Comparison of ENCODE assay signal across 10 cellular contexts in genomic region chr7:77178024-77178423, GRCh38. TPM values are rescaled to one million over a fixed set of nuclear protein-coding genes. Genes with fewer than 3 reads are reported as not detected.
DNase-seq lines count a peak whose midpoint lies in the region; ATAC-seq, FAIRE-seq and TF ChIP-seq lines count a peak whose summit lies in the region.
"Not testable (repeated sequence)": the region's sequence is repeated elsewhere in the genome, so short reads cannot be mapped to it uniquely, and the experiment has no call there.
"Had no signal": no experiment of that assay in that cellular context is flagged by ENCODE, and none has a peak within 500 bp of the region (broad histone marks: within the 10 kb centered on the region; RNA-seq: fewer than 3 reads in every experiment).

No MANE protein-coding gene starts in this region.

- FAIRE-seq in GM12892 (lab: Jason Lieb, UNC) (peak; percentile 33), keratinocyte (lab: Jason Lieb, UNC) (peak; percentile 23)

- not testable (repeated sequence) for H3K9me1 ChIP-seq in keratinocyte (ENCODE audit: control insufficient read depth, extremely low read depth, insufficient read depth, low read length)

- H3K27me3 ChIP-seq in ascending aorta; esophagus muscularis mucosa; keratinocyte (ENCODE audit: control insufficient read depth, extremely low read depth, insufficient read depth, low read length); right lobe of liver; thoracic aorta (replicated peaks; ENCODE audit: insufficient read depth); tibial artery: not testable (repeated sequence)

- not testable (repeated sequence) for H3K4me3 ChIP-seq in ascending aorta; esophagus muscularis mucosa; keratinocyte (ENCODE audit: control insufficient read depth in 2 of 3, extremely low read depth in 1 of 3, insufficient read depth in 2 of 3, low read depth in 1 of 3, low read length in 3 of 3); right lobe of liver; thoracic aorta; tibial artery

- not testable (repeated sequence) for H3K9me3 ChIP-seq in ascending aorta; esophagus muscularis mucosa; keratinocyte (ENCODE audit: control insufficient read depth, low read depth, low read length); right lobe of liver; thoracic aorta; tibial artery

- H2AFZ ChIP-seq in keratinocyte (ENCODE audit: control insufficient read depth, low read length), result not testable (repeated sequence)

- not testable (repeated sequence) for H3K4me2 ChIP-seq in keratinocyte (ENCODE audit: control insufficient read depth, extremely low read depth, insufficient read depth, low read depth, low read length)

- H4K20me1 ChIP-seq in keratinocyte (ENCODE audit: control insufficient read depth, extremely low read depth, insufficient read depth, low read length), result not testable (repeated sequence)

- intact Hi-C loops in ascending aorta (cut with DNase I); esophagus muscularis mucosa (cut with DNase I); right lobe of liver (cut with DNase I); tibial artery (cut with DNase I; ENCODE audit: low total_unique reads): not testable (repeated sequence)

- not testable (repeated sequence) for H3K9ac ChIP-seq in keratinocyte (ENCODE audit: control insufficient read depth, extremely low read depth, insufficient read depth, low read length)

- TF ChIP-seq POLR2A in GM12892 (IDR thresholded peaks at IDR 0.05; ENCODE audit: low read depth, low read length); esophagus muscularis mucosa (IDR thresholded peaks at IDR 0.05; ENCODE audit: low read depth); right lobe of liver (IDR thresholded peaks at IDR 0.05): not testable (repeated sequence)

- TF ChIP-seq CTCF in ascending aorta (IDR thresholded peaks at IDR 0.05); esophagus muscularis mucosa (IDR thresholded peaks at IDR 0.05); keratinocyte (optimal IDR thresholded peaks at IDR 0.05 in 1 of 3, IDR thresholded peaks at IDR 0.05 in 1 of 3, conservative IDR thresholded peaks at IDR 0.05 in 1 of 3; ENCODE audit: extremely low read depth in 1 of 3, insufficient read depth in 2 of 3, low read length in 3 of 3); right lobe of liver (IDR thresholded peaks at IDR 0.05); thoracic aorta (IDR thresholded peaks at IDR 0.05); tibial artery (IDR thresholded peaks at IDR 0.05): not testable (repeated sequence)

- dilution Hi-C loops in keratinocyte (cut with MboI; ENCODE audit: extremely low pct_ligation_motif_present, low sequenced_read_pairs), result not testable (repeated sequence)

- H3K4me1 ChIP-seq in ascending aorta; keratinocyte (ENCODE audit: control insufficient read depth, extremely low read depth, insufficient read depth, low read length); right lobe of liver: not testable (repeated sequence)
- peaks cover 0 to 23% (median 17%) of the 10 kb centered on the region in 4 donors for H3K4me1 ChIP-seq in esophagus muscularis mucosa
- H3K4me1 ChIP-seq in thoracic aorta (ENCODE audit: control insufficient read depth in 1 of 2, low read depth in 2 of 2), result peaks cover 11 to 40% of the 10 kb centered on the region in 2 donors
- H3K4me1 ChIP-seq in tibial artery, result peaks cover 0 to 28% (median 1%) of the 10 kb centered on the region in 4 donors

- DNase-seq in GM12892 (ENCODE audit: insufficient read length); ascending aorta (ENCODE audit: low spot score in 2 of 2); esophagus muscularis mucosa (ENCODE audit: extremely low spot score); keratinocyte (ENCODE audit: low read depth, low spot score); right lobe of liver; thoracic aorta (ENCODE audit: low spot score); tibial artery: not testable (repeated sequence)

- H3K36me3 ChIP-seq in ascending aorta; esophagus muscularis mucosa; keratinocyte (ENCODE audit: control insufficient read depth in 2 of 2, extremely low read depth in 1 of 2, insufficient read depth in 2 of 2, low read length in 2 of 2); right lobe of liver; thoracic aorta; tibial artery: not testable (repeated sequence)

- H3K27ac ChIP-seq in ascending aorta (peak overlapping the region; percentile 81 to 91), esophagus muscularis mucosa (replicated peaks in 1 of 4) (peak overlapping the region; percentile 38 to 69 (median 50)), thoracic aorta (peak overlapping the region; percentile 87 to 90), tibial artery (peak overlapping the region; percentile 44 to 64)
- H3K27ac ChIP-seq in keratinocyte (ENCODE audit: control insufficient read depth, insufficient read depth, low read length); right lobe of liver: not testable (repeated sequence)

- TF ChIP-seq EP300 in esophagus muscularis mucosa (IDR thresholded peaks at IDR 0.05), result not testable (repeated sequence)

- ATAC-seq in right lobe of liver, result peak; percentile 78 to 80 (median 79)
- not testable (repeated sequence) for ATAC-seq in thoracic aorta (ENCODE audit: insufficient number of reproducible peaks, low FRiP score, low read depth)

- H3K79me2 ChIP-seq in keratinocyte (ENCODE audit: control insufficient read depth, insufficient read depth, low read length), result not testable (repeated sequence)

RNA-seq across cellular contexts. Expression of gene FGL2, which starts 21.6 kb away (rescaled TPM):
- polyA plus RNA-seq in GM12892 (2012; ENCODE audit: missing spikeins), result 7.4 TPM
- total RNA-seq in ascending aorta, result 77.9 TPM
- total RNA-seq in esophagus muscularis mucosa, result 100 to 1,000 TPM; 217 to 349 (median 305) TPM
- 0.01 to 0.05 TPM in 2 of 3 replicates, not detected in the other for polyA plus RNA-seq in keratinocyte
- polyA plus RNA-seq in keratinocyte (2011; ENCODE audit: low read depth), result not detected
- polyA plus RNA-seq in keratinocyte (2011; cell fraction: cytosol; rRNA removed), result not detected in 2 replicates
- not detected in 2 replicates for polyA plus RNA-seq in keratinocyte (2011; cell fraction: nucleus; rRNA removed)
- 0.02 and 0.44 TPM in 2 replicates for polyA plus RNA-seq in keratinocyte (2012; ENCODE audit: low replicate concordance)
- not detected in 3 replicates for polyA minus RNA-seq in keratinocyte
- polyA minus RNA-seq in keratinocyte (2011; cell fraction: cytosol; rRNA and poly(A)+ RNA removed), result not detected
- polyA minus RNA-seq in keratinocyte (2011; cell fraction: nucleus; rRNA and poly(A)+ RNA removed), result not detected in 2 replicates
- 10 to 100 TPM in 1 of 6 experiments, 1 to 10 TPM in 5; 3.4 to 19.3 (median 7.5) TPM for total RNA-seq in right lobe of liver
- 100 to 1,000 TPM; 163 to 242 TPM for total RNA-seq in thoracic aorta
- total RNA-seq: A673, Daoy, G401 had no signal

RNA-seq across cellular contexts. Expression of gene CCDC146, which starts 55.6 kb away (rescaled TPM):
- polyA plus RNA-seq in GM12892 (2012; ENCODE audit: missing spikeins), result 2.3 TPM
- 9.2 TPM for total RNA-seq in ascending aorta
- 10 to 100 TPM; 14.1 to 21.0 (median 16.2) TPM for total RNA-seq in esophagus muscularis mucosa
- polyA plus RNA-seq in keratinocyte, result 3.0 to 5.7 TPM (median 5.2 TPM) in 3 replicates
- polyA plus RNA-seq in keratinocyte (2011; ENCODE audit: low read depth), result 20.4 TPM
- 1.7 and 2.6 TPM in 2 replicates for polyA plus RNA-seq in keratinocyte (2011; cell fraction: cytosol; rRNA removed)
- 19.9 and 20.4 TPM in 2 replicates for polyA plus RNA-seq in keratinocyte (2011; cell fraction: nucleus; rRNA removed)
- 1.3 and 8.8 TPM in 2 replicates for polyA plus RNA-seq in keratinocyte (2012; ENCODE audit: low replicate concordance)
- 0.26 to 6.6 TPM (median 2.5 TPM) in 3 replicates for polyA minus RNA-seq in keratinocyte
- not detected for polyA minus RNA-seq in keratinocyte (2011; cell fraction: cytosol; rRNA and poly(A)+ RNA removed)
- polyA minus RNA-seq in keratinocyte (2011; cell fraction: nucleus; rRNA and poly(A)+ RNA removed), result 4.2 and 9.8 TPM in 2 replicates
- total RNA-seq in right lobe of liver, result 1 to 10 TPM; 2.6 to 7.2 (median 4.0) TPM
- total RNA-seq in thoracic aorta, result 10 to 100 TPM; 11.8 to 12.1 TPM
